Comparison of ENCODE assay signal across 25 cellular contexts in the genomic region with DNA sequence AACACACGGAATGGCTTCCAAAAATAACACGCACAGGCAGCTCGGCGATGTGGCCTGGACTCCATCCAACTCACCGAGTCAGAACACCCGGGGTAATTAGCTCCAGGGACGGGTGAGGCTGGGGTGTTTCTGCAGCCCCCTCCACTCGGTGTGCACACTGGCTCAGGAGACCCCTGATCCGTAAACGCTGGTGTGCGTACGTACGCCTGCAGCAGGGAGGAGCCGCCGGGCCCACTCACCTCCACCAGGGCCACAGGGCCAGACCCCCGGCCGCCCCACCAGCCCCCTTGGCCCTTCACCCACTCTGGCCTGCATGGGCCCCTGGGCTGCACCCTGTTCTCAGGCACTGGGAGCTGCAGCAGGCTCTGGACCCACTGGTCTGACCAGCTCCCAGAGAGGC. TPM values are rescaled to one million over a fixed set of nuclear protein-coding genes. Genes with fewer than 3 reads are reported as not detected.
DNase-seq lines count a peak whose midpoint lies in the region; ATAC-seq, FAIRE-seq and TF ChIP-seq lines count a peak whose summit lies in the region.
"Had no signal": no experiment of that assay in that cellular context is flagged by ENCODE, and none has a peak within 500 bp of the region (broad histone marks: within the 10 kb centered on the region; RNA-seq: fewer than 3 reads in every experiment).

No MANE protein-coding gene starts in this region.

- H3K27ac ChIP-seq in right cardiac atrium (ENCODE audit: low read length) (no peak overlapping the region), kidney (ENCODE audit: low read depth in 2 of 2, low read length in 2 of 2) (no peak overlapping the region)
- H3K27ac ChIP-seq: A549, C4-2B had no signal

- no peaks in the 10 kb centered on the region for H3K27me3 ChIP-seq in right cardiac atrium (ENCODE audit: control insufficient read depth, insufficient read depth)

- no peak for FAIRE-seq in kidney (lab: Jason Lieb, UNC)
- FAIRE-seq: A549, G401.6, GM12878 had no signal

- no peak for TF ChIP-seq CTCF in kidney (IDR thresholded peaks at IDR 0.05; ENCODE audit: borderline replicate concordance, extremely low read depth, insufficient read depth)
- no peak for TF ChIP-seq CTCF in GM10248 (IDR thresholded peaks at IDR 0.05; ENCODE audit: control extremely low read depth, extremely low read depth, low read depth, missing control alignments)

- TF ChIP-seq EP300 in Ishikawa (IDR thresholded peaks at IDR 0.05; ENCODE audit: borderline replicate concordance) = no peak

- H3K4me3 ChIP-seq in right cardiac atrium (ENCODE audit: low read length) (no peak overlapping the region), kidney (ENCODE audit: low read length in 2 of 2) (no peak overlapping the region)
- H3K4me3 ChIP-seq: A549, GM12878, GM23338 had no signal

- ATAC-seq in right cardiac atrium = no peak
- ATAC-seq in HG03045 (IDR thresholded peaks at IDR 0.05; ENCODE audit: unreplicated experiment) = no peak
- no peak for ATAC-seq in GM18907 (IDR thresholded peaks at IDR 0.05; ENCODE audit: unreplicated experiment)
- ATAC-seq: A549; CD8-positive, alpha-beta T cell; GM12878; GM23338; HCT116 had no signal

- CTCF ChIA-PET in GM10248 (lab: Yijun Ruan, JAX) = interaction anchor here (1.8 kb wide), 1 partner anchor 11 kb away, joined by 5 read pairs; no protein-coding TSS in a partner anchor

- intact Hi-C loops in right cardiac atrium (cut with DNase I) (no loop called here), cardiac septum (cut with DNase I) (no loop called here), kidney (cut with DNase I) (no loop called here)

- no peaks in the 10 kb centered on the region for H3K36me3 ChIP-seq in kidney (ENCODE audit: control insufficient read depth in 1 of 2, insufficient read depth in 2 of 2, low read length in 2 of 2)
- H3K36me3 ChIP-seq: BE2C had no signal

- H3K4me1 ChIP-seq in right cardiac atrium (ENCODE audit: control insufficient read depth, insufficient read depth, low read length) (no peaks in the 10 kb centered on the region), kidney (ENCODE audit: control insufficient read depth in 1 of 2, insufficient read depth in 1 of 2, low read depth in 1 of 2, low read length in 2 of 2) (no peaks in the 10 kb centered on the region)
- H3K4me1 ChIP-seq: A549, BE2C, Caco-2 had no signal

- TF ChIP-seq RAD21 in Ishikawa (IDR thresholded peaks at IDR 0.05; ENCODE audit: low read depth) = no peak

- POLR2A ChIA-PET in GM10248 (lab: Yijun Ruan, JAX) = no interaction called here

- peak in 2 of 3 donors; percentile 45 to 53 for DNase-seq in right cardiac atrium
- no peak for DNase-seq in cardiac septum (ENCODE audit: low spot score)
- DNase-seq in kidney = peak; percentile 72
- no peak for DNase-seq in GM10248 (ENCODE audit: extremely low spot score)
- DNase-seq: 8988T; ACHN; AML-193; BE2C; Caco-2; CD4-positive, CD25-positive, alpha-beta regulatory T cell; DMS153; DND-41; H9; HFFc6 had no signal

- H3K9me3 ChIP-seq in right cardiac atrium (ENCODE audit: control insufficient read depth, low read length) (no peaks in the 10 kb centered on the region), kidney (ENCODE audit: control insufficient read depth in 1 of 2, low read length in 2 of 2) (no peaks in the 10 kb centered on the region)
- H3K9me3 ChIP-seq: A549, BE2C had no signal

- 64% methylated on average over 17 of the region's 17 CpGs for WGBS in right cardiac atrium

- H3K9ac ChIP-seq in kidney (ENCODE audit: low read length in 2 of 2) = no peak overlapping the region

TF ChIP-seq in Ishikawa, 13 proteins besides CTCF, POLR2A, EP300 and RAD21:
- 0 out of 2 replicates have a peak, but pooled peaks have one; percentile 36 for TF ChIP-seq ZBTB7A (IDR thresholded peaks at IDR 0.05; ENCODE audit: low read depth)
- TF ChIP-seq CEBPB (IDR thresholded peaks at IDR 0.05) = no peak

RNA-seq across cellular contexts. Expression of a gene that starts 22.4 kb away (rescaled TPM):
- not detected for total RNA-seq in right cardiac atrium
- not detected for polyA plus RNA-seq in right cardiac atrium
- not detected for total RNA-seq in cardiac septum
- not detected for total RNA-seq in kidney
- not detected for polyA plus RNA-seq in kidney (ENCODE audit: insufficient read depth, low read depth, low replicate concordance)
- total RNA-seq: Caco-2; CD4-positive, CD25-positive, alpha-beta regulatory T cell; CD8-positive, alpha-beta T cell; GM12878; H4; HFFc6 had no signal
- polyA plus RNA-seq: A549; CD4-positive, CD25-positive, alpha-beta regulatory T cell; GM12878 had no signal

RNA-seq across cellular contexts. Expression of a gene that starts 30.0 kb away (rescaled TPM):
- under 1 TPM; 0.45 to 0.89 (median 0.68) TPM for total RNA-seq in right cardiac atrium
- 0.48 TPM for polyA plus RNA-seq in right cardiac atrium
- total RNA-seq in cardiac septum = 0.40 TPM
- 3.3 TPM for total RNA-seq in kidney
- polyA plus RNA-seq in kidney (ENCODE audit: insufficient read depth, low read depth, low replicate concordance) = 0.39 TPM
- total RNA-seq: Caco-2; CD4-positive, CD25-positive, alpha-beta regulatory T cell; CD8-positive, alpha-beta T cell; GM12878; H4; HFFc6 had no signal
- polyA plus RNA-seq: A549; CD4-positive, CD25-positive, alpha-beta regulatory T cell had no signal

RNA-seq across cellular contexts. Expression of a gene that starts 47.6 kb away (rescaled TPM):
- 1 to 10 TPM in 2 of 4 donors, under 1 TPM in 2; 0.41 to 1.4 (median 0.91) TPM for total RNA-seq in right cardiac atrium
- polyA plus RNA-seq in right cardiac atrium = 0.23 TPM
- total RNA-seq in cardiac septum = 0.05 TPM
- 8.7 TPM for total RNA-seq in kidney
- 0.43 TPM for polyA plus RNA-seq in kidney (ENCODE audit: insufficient read depth, low read depth, low replicate concordance)
- total RNA-seq: CD8-positive, alpha-beta T cell had no signal
- polyA plus RNA-seq: CD4-positive, CD25-positive, alpha-beta regulatory T cell had no signal

Comparison
In these comparisons a context has a peak if more than half of its experiments do, and no peak if none do; other contexts are left out.
1. DNase-seq: peak in right cardiac atrium (2 of 3) and kidney (single experiment); none in cardiac septum (single experiment) and GM10248 (single experiment).